Comparison of ENCODE assay signal across 2 cellular contexts in the genomic region with DNA sequence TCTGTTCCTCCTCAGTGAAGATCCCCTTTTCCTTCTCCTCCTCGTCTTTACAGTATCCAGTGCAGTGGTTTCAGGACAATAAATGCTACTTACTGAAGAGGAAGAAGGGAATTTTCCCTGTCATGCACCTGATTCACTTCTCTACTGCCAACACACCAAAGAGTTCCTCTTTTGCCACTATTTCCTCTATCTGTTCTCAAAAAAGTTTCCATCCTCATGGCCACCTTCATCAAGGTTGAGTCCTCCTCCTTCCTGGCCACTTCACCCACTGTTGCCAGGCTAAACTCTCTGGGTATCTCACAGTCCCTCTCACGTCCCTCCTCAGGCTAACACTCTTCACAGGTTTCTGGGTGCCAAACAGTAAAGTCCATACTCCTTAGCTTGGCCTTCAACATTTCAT.
A peak's percentile ranks its signal among the peaks of the same experiment; 100 is the strongest.
TF ChIP-seq lines count a peak whose summit lies in the region.

No MANE protein-coding gene starts in this region.

TF ChIP-seq in GM12878, 131 proteins besides CTCF, POLR2A, EP300 and RAD21 (continues in another document):
- TF ChIP-seq MTA2 (IDR thresholded peaks at IDR 0.05; ENCODE audit: low read depth) (peak; percentile 44; the same call in 1 of the 2 replicates), USF2 (IDR thresholded peaks at IDR 0.05; ENCODE audit: borderline replicate concordance, low read depth, low read length) (no peak), POLR2AphosphoS2 (IDR thresholded peaks at IDR 0.05; ENCODE audit: low read depth, low read length) (no peak), SPI1 (IDR thresholded peaks at IDR 0.05; ENCODE audit: borderline replicate concordance, insufficient read depth, low read depth, low read length) (peak; percentile 91), BCL11A (IDR thresholded peaks at IDR 0.05; ENCODE audit: low read depth, low read length) (peak; percentile 51; the same call in 1 of the 2 replicates), SRF (IDR thresholded peaks at IDR 0.05; ENCODE audit: low read depth in 2 of 2, low read length in 2 of 2) (0 out of 4 replicates have a peak, but pooled peaks of 1 of the 2 experiments have one; percentile 32), JUNB (IDR thresholded peaks at IDR 0.05) (peak; percentile 61), ETV6 (conservative IDR thresholded peaks at IDR 0.05 in 1 of 2, IDR thresholded peaks at IDR 0.05 in 1 of 2; ENCODE audit: borderline replicate concordance in 1 of 2, low read depth in 1 of 2) (peak in 1 of 2 experiments; percentile 82; a peak in 2 of 4 replicates), DPF2 (IDR thresholded peaks at IDR 0.05) (peak; percentile 81), TAF1 (IDR thresholded peaks at IDR 0.05; ENCODE audit: borderline replicate concordance, low read depth, low read length) (no peak), NFIC (IDR thresholded peaks at IDR 0.05; ENCODE audit: low read depth, low read length) (peak; percentile 56; the same call in 1 of the 2 replicates), CREB1 (IDR thresholded peaks at IDR 0.05; ENCODE audit: low read depth) (no peak), BHLHE40 (IDR thresholded peaks at IDR 0.05; ENCODE audit: borderline replicate concordance in 1 of 2, low read depth in 2 of 2, low read length in 1 of 2) (peak in 1 of 2 experiments; percentile 23; a peak in 1 of 4 replicates), EED (IDR thresholded peaks at IDR 0.05; ENCODE audit: low read depth) (peak; percentile 93), NBN (IDR thresholded peaks at IDR 0.05) (0 out of 2 replicates have a peak, but pooled peaks have one; percentile 33), IRF4 (IDR thresholded peaks at IDR 0.05; ENCODE audit: low read depth, low read length) (peak; percentile 69), IKZF1 (conservative IDR thresholded peaks at IDR 0.05) (peak; percentile 90), IKZF2 (IDR thresholded peaks at IDR 0.05) (peak; percentile 92 to 94)
- TF ChIP-seq, protein P1, sequence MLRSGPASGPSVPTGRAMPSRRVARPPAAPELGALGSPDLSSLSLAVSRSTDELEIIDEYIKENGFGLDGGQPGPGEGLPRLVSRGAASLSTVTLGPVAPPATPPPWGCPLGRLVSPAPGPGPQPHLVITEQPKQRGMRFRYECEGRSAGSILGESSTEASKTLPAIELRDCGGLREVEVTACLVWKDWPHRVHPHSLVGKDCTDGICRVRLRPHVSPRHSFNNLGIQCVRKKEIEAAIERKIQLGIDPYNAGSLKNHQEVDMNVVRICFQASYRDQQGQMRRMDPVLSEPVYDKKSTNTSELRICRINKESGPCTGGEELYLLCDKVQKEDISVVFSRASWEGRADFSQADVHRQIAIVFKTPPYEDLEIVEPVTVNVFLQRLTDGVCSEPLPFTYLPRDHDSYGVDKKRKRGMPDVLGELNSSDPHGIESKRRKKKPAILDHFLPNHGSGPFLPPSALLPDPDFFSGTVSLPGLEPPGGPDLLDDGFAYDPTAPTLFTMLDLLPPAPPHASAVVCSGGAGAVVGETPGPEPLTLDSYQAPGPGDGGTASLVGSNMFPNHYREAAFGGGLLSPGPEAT (IDR thresholded peaks at IDR 0.05; ENCODE audit: low read depth): peak; percentile 91
- TF ChIP-seq, protein P2, sequence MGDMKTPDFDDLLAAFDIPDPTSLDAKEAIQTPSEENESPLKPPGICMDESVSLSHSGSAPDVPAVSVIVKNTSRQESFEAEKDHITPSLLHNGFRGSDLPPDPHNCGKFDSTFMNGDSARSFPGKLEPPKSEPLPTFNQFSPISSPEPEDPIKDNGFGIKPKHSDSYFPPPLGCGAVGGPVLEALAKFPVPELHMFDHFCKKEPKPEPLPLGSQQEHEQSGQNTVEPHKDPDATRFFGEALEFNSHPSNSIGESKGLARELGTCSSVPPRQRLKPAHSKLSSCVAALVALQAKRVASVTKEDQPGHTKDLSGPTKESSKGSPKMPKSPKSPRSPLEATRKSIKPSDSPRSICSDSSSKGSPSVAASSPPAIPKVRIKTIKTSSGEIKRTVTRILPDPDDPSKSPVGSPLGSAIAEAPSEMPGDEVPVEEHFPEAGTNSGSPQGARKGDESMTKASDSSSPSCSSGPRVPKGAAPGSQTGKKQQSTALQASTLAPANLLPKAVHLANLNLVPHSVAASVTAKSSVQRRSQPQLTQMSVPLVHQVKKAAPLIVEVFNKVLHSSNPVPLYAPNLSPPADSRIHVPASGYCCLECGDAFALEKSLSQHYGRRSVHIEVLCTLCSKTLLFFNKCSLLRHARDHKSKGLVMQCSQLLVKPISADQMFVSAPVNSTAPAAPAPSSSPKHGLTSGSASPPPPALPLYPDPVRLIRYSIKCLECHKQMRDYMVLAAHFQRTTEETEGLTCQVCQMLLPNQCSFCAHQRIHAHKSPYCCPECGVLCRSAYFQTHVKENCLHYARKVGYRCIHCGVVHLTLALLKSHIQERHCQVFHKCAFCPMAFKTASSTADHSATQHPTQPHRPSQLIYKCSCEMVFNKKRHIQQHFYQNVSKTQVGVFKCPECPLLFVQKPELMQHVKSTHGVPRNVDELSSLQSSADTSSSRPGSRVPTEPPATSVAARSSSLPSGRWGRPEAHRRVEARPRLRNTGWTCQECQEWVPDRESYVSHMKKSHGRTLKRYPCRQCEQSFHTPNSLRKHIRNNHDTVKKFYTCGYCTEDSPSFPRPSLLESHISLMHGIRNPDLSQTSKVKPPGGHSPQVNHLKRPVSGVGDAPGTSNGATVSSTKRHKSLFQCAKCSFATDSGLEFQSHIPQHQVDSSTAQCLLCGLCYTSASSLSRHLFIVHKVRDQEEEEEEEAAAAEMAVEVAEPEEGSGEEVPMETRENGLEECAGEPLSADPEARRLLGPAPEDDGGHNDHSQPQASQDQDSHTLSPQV (IDR thresholded peaks at IDR 0.05): no peak

TF ChIP-seq in SK-N-SH, 30 proteins besides CTCF, POLR2A, EP300 and RAD21:
- no peak for TF ChIP-seq EZH2phosphoT487 (IDR thresholded peaks at IDR 0.05; ENCODE audit: borderline replicate concordance, low read depth)
- no peak for TF ChIP-seq MXI1 (IDR thresholded peaks at IDR 0.05; ENCODE audit: low read depth, low read length)
